ENCODE assay signal across 37 cellular contexts in genomic region chr4:26490980-26491284, GRCh38. TPM values are rescaled to one million over a fixed set of nuclear protein-coding genes. Genes with fewer than 3 reads are reported as not detected.
"Had no signal": no experiment of that assay in that cellular context is flagged by ENCODE, and none has a peak within 500 bp of the region (broad histone marks: within the 10 kb centered on the region; RNA-seq: fewer than 3 reads in every experiment).

No MANE protein-coding gene starts in this region.

- H3K4me3 ChIP-seq: body of pancreas, breast epithelium, cardiac muscle cell, colonic mucosa, esophagus squamous epithelium, gastroesophageal sphincter, heart right ventricle had no signal

- H3K27me3 ChIP-seq: body of pancreas, cardiac muscle cell, colonic mucosa had no signal

- DNase-seq: activated B cell treated with CpG ODN at 0.5 μM for 24 hours; activated CD4-positive, alpha-beta T cell treated with anti-CD3 and anti-CD28 coated beads for 48 hours; activated CD4-positive, alpha-beta T cell treated with anti-CD3 and anti-CD28 coated beads, Interleukin-2, amount 50 U/mL, for 1 hour; activated CD4-positive, alpha-beta T cell treated with anti-CD3 and anti-CD28 coated beads, Interleukin-2, amount 50 U/mL, for 48 hours; activated CD8-positive, alpha-beta memory T cell treated with anti-CD3 and anti-CD28 coated beads, Interleukin-2, amount 10 ng/mL, durations not matched to agents 7 days and 5 days; activated CD8-positive, alpha-beta memory T cell treated with anti-CD3 and anti-CD28 coated beads, Interleukin-2, amount 50 U/mL, for 4 hours; activated CD8-positive, alpha-beta T cell treated with anti-CD3 and anti-CD28 coated beads for 36 hours; activated gamma-delta T cell treated with Interleukin-2 at 50 U/mL for 16 hours; activated naive CD4-positive, alpha-beta T cell treated with anti-CD3 and anti-CD28 coated beads, Interleukin-2, amount 50 U/mL, for 16 hours; activated naive CD4-positive, alpha-beta T cell treated with Interleukin-2 at 50 U/mL for 16 hours; activated T-cell treated with anti-CD3 and anti-CD28 coated beads, Interleukin-2, amount 50 U/mL, for 24 hours; activated T-cell treated with anti-CD3 and anti-CD28 coated beads, Interleukin-2, amount 50 U/mL, for 72 hours; amygdala; aorta; body of pancreas; central memory CD4-positive, alpha-beta T cell; cerebellar nuclear complex; colonic mucosa; effector CD8-positive, alpha-beta T cell; esophagus squamous epithelium; foreskin melanocyte; heart right ventricle; T-cell; T-helper 9 cell; WERI-Rb-1 had no signal

- ATAC-seq: activated CD4-positive, CD25-positive, alpha-beta regulatory T cell treated with anti-CD3 and anti-CD28 coated beads, Interleukin-2, amount 50 U/mL, for 24 hours; activated CD8-positive, alpha-beta memory T cell treated with anti-CD3 and anti-CD28 coated beads, Interleukin-2, amount 10 ng/mL, durations not matched to agents 7 days and 5 days; activated CD8-positive, alpha-beta T cell treated with anti-CD3 and anti-CD28 coated beads for 36 hours; activated T-cell treated with anti-CD3 and anti-CD28 coated beads, Interleukin-2, amount 50 U/mL, for 72 hours; body of pancreas; gastroesophageal sphincter; heart right ventricle; T-cell had no signal

- FAIRE-seq: endometrium, endothelial cell of umbilical vein had no signal

- H3K27ac ChIP-seq: body of pancreas, breast epithelium, cardiac muscle cell, colonic mucosa, epithelial cell of prostate, esophagus squamous epithelium, gastroesophageal sphincter, heart right ventricle, WERI-Rb-1 had no signal

- H3K9me3 ChIP-seq: body of pancreas, breast epithelium, colonic mucosa, esophagus squamous epithelium, gastroesophageal sphincter, heart right ventricle had no signal

- H3K36me3 ChIP-seq: breast epithelium, cardiac muscle cell, colonic mucosa, esophagus squamous epithelium, gastroesophageal sphincter, heart right ventricle, WERI-Rb-1 had no signal

- H3K4me1 ChIP-seq: breast epithelium, colonic mucosa, esophagus squamous epithelium, gastroesophageal sphincter, heart right ventricle had no signal

RNA-seq across cellular contexts. Expression of gene CCKAR, which starts 0.6 kb away (rescaled TPM):
- total RNA-seq: activated B cell treated with CpG ODN at 0.5 μM for 24 hours; activated CD8-positive, alpha-beta memory T cell treated with anti-CD3 and anti-CD28 coated beads for 36 hours; activated CD8-positive, alpha-beta memory T cell treated with anti-CD3 and anti-CD28 coated beads, Interleukin-2, amount 10 ng/mL, durations not matched to agents 7 days and 5 days; activated CD8-positive, alpha-beta T cell treated with anti-CD3 and anti-CD28 coated beads for 36 hours; activated T-cell treated with anti-CD3 and anti-CD28 coated beads, Interleukin-2, amount 50 U/mL, for 72 hours; aorta; breast epithelium; colonic mucosa; dermis microvascular lymphatic vessel endothelial cell; endothelial cell of umbilical vein; esophagus squamous epithelium; glomerular endothelial cell; heart right ventricle; T-cell; T-helper 2 cell treated with Interferon-gamma antibody and Interleukin-4, amounts not matched to agents 100 ng/mL and 5 ng/mL, for 36 hours had no signal
- polyA plus RNA-seq: aorta, endothelial cell of umbilical vein, esophagus, heart right ventricle had no signal
